ENCODE assay signal across 1 cellular context in genomic region chr6:170393807-170394399, GRCh38.
TF ChIP-seq lines count a peak whose summit lies in the region.

No MANE protein-coding gene starts in this region.

TF ChIP-seq in IMR-90, 13 proteins besides CTCF, POLR2A, EP300 and RAD21 (continued from another document):
- no peak for TF ChIP-seq MAZ (IDR thresholded peaks at IDR 0.05; ENCODE audit: borderline replicate concordance, low read depth, low read length)
